In genomic region chr2:96514521-96514920, GRCh38 we compare ENCODE assay signal across 17 cellular contexts. TPM values are rescaled to one million over a fixed set of nuclear protein-coding genes. Genes with fewer than 3 reads are reported as not detected.
DNase-seq lines count a peak whose midpoint lies in the region; ATAC-seq and TF ChIP-seq lines count a peak whose summit lies in the region.
"Had no signal": no experiment of that assay in that cellular context is flagged by ENCODE, and none has a peak within 500 bp of the region (broad histone marks: within the 10 kb centered on the region; RNA-seq: fewer than 3 reads in every experiment).

No MANE protein-coding gene starts in this region.

- H3K27ac ChIP-seq in PC-3 (ENCODE audit: low read length) (no peak overlapping the region), endodermal cell (ENCODE audit: low read depth, low read length) (no peak overlapping the region), trophoblast cell (ENCODE audit: low read depth, low read length) (no peak overlapping the region)
- H3K27ac ChIP-seq: GM23248, PC-9 had no signal

- no peak overlapping the region for H3K14ac ChIP-seq in trophoblast cell (ENCODE audit: low read length)

- no peak overlapping the region for H3K4me3 Mint-ChIP-seq in endodermal cell
- H3K4me3 Mint-ChIP-seq: CD4-positive, alpha-beta memory T cell; HFFc6 had no signal

- H3K9me2 ChIP-seq in PC-3 (replicated peaks; ENCODE audit: low read length), result no peaks in the 10 kb centered on the region

- H2AFZ ChIP-seq in PC-3 (ENCODE audit: low read length) (no peak overlapping the region), trophoblast cell (ENCODE audit: insufficient read depth, low read length, poor library complexity) (no peak overlapping the region)
- H2AFZ ChIP-seq: GM23248, PC-9 had no signal

- peaks cover 23% of the 10 kb centered on the region for H3K27me3 Mint-ChIP-seq in endodermal cell (ENCODE audit: insufficient read depth)

- no peaks in the 10 kb centered on the region for H3K79me2 ChIP-seq in PC-3 (ENCODE audit: low read length)
- H3K79me2 ChIP-seq in trophoblast cell (ENCODE audit: control insufficient read depth, insufficient read depth, low read length, poor library complexity), result no peaks in the 10 kb centered on the region

- no TSS peak for BruUV-seq in PC-3 (replicated peaks; lab: Mats Ljungman, UMichigan)

- DNase-seq in D341Med (ENCODE audit: low spot score), result peak; percentile 5
- peak; percentile 46 for DNase-seq in PC-3
- peak; percentile 47 for DNase-seq in endodermal cell
- DNase-seq in trophoblast cell, result peak; percentile 84 to 90
- DNase-seq in stimulated activated CD4-positive, alpha-beta T cell treated with anti-CD3 and anti-CD28 coated beads, Interleukin-2, amount 100 ng/mL, for 48 hours, result no peak
- DNase-seq: BE2C; CD4-positive, alpha-beta memory T cell; GF-D8; GM23248; HFFc6; KG1; NCI-H1092; NCI-H1694 had no signal

- no peak overlapping the region for H2BK120ac ChIP-seq in trophoblast cell (ENCODE audit: insufficient read depth, low read length, poor library complexity)

- ATAC-seq in PC-3 (peak; percentile 55; the same call in 1 of the 2 replicates), GM19455 (IDR thresholded peaks at IDR 0.05; ENCODE audit: unreplicated experiment) (no peak), HG02885 (IDR thresholded peaks at IDR 0.05; ENCODE audit: poor library complexity, unreplicated experiment) (no peak)
- ATAC-seq: Right ventricle myocardium inferior had no signal

- no peak overlapping the region for H2BK5ac ChIP-seq in trophoblast cell (ENCODE audit: low read depth, low read length, poor library complexity)

- H3K4me1 ChIP-seq in PC-3 (ENCODE audit: insufficient read depth, low read length) (no peaks in the 10 kb centered on the region), endodermal cell (ENCODE audit: control insufficient read depth, insufficient read depth, low read length) (no peaks in the 10 kb centered on the region), trophoblast cell (ENCODE audit: control insufficient read depth in 1 of 2, insufficient read depth in 2 of 2, low read length in 2 of 2) (no peaks in the 10 kb centered on the region)
- H3K4me1 ChIP-seq: BE2C had no signal

- H2BK12ac ChIP-seq in trophoblast cell (ENCODE audit: low read length), result no peak overlapping the region

- H4K91ac ChIP-seq in trophoblast cell (ENCODE audit: low read depth, low read length), result no peak overlapping the region

- no peak overlapping the region for H3K23ac ChIP-seq in trophoblast cell (ENCODE audit: low read length)

- H3K18ac ChIP-seq in trophoblast cell (ENCODE audit: low read length), result no peak overlapping the region

- intact Hi-C loops in PC-3 (cut with micrococcal nuclease), result no loop called here

- H4K12ac ChIP-seq in trophoblast cell (ENCODE audit: low read depth, low read length), result no peak overlapping the region

- 88 to 90% methylated on average over 5 to 6 of the region's 6 CpGs for WGBS in endodermal cell (ENCODE audit: insufficient coverage in 1 of 2, insufficient read length in 1 of 2), 2 experiments
- WGBS in trophoblast cell (ENCODE audit: extremely low coverage, insufficient coverage, insufficient read length), result no CpG with 5 or more reads among the region's 6 CpGs

- no peaks in the 10 kb centered on the region for H3K79me1 ChIP-seq in trophoblast cell (ENCODE audit: low read length)

- H3K36me3 Mint-ChIP-seq in endodermal cell (ENCODE audit: low read depth), result no peaks in the 10 kb centered on the region
- H3K36me3 Mint-ChIP-seq: CD4-positive, alpha-beta memory T cell had no signal

- no peak overlapping the region for H4K8ac ChIP-seq in trophoblast cell (ENCODE audit: low read depth, low read length)

- POLR2A ChIA-PET in PC-3 (lab: Charles Lee; ENCODE audit: unreplicated experiment), result no interaction called here

- no peak overlapping the region for H3K4ac ChIP-seq in trophoblast cell (ENCODE audit: low read depth, low read length)

- H3K36me3 ChIP-seq in PC-3 (ENCODE audit: low read depth, low read length) (no peaks in the 10 kb centered on the region), endodermal cell (ENCODE audit: control insufficient read depth, insufficient read depth, low read length) (no peaks in the 10 kb centered on the region), trophoblast cell (ENCODE audit: control insufficient read depth in 1 of 2, insufficient read depth in 2 of 2, low read length in 2 of 2) (no peaks in the 10 kb centered on the region)
- H3K36me3 ChIP-seq: BE2C had no signal

- H3K27me3 ChIP-seq in PC-3 (ENCODE audit: low read length) (no peaks in the 10 kb centered on the region), endodermal cell (ENCODE audit: control insufficient read depth, insufficient read depth, low read length, poor library complexity, severe bottlenecking) (no peaks in the 10 kb centered on the region), trophoblast cell (ENCODE audit: insufficient read depth, low read length) (no peaks in the 10 kb centered on the region)
- H3K27me3 ChIP-seq: BE2C had no signal

- no peaks in the 10 kb centered on the region for H3K4me1 Mint-ChIP-seq in endodermal cell

- H3F3A ChIP-seq in PC-3 (ENCODE audit: low read length, unreplicated experiment), result no peaks in the 10 kb centered on the region

- no peak overlapping the region for H3K4me2 ChIP-seq in PC-3 (ENCODE audit: low read length)
- H3K4me2 ChIP-seq in trophoblast cell (ENCODE audit: low read length), result no peak overlapping the region
- H3K4me2 ChIP-seq: PC-9 had no signal

- peaks cover 5% of the 10 kb centered on the region; the same call in 1 of the 2 replicates for H3K9me3 ChIP-seq in PC-3 (ENCODE audit: low read length)
- peaks cover 12% of the 10 kb centered on the region for H3K9me3 ChIP-seq in endodermal cell (ENCODE audit: control insufficient read depth, low read length)
- H3K9me3 ChIP-seq in trophoblast cell (ENCODE audit: insufficient read depth, low read depth, low read length), result no peaks in the 10 kb centered on the region
- H3K9me3 ChIP-seq: BE2C had no signal

- H3K9ac ChIP-seq in PC-3 (ENCODE audit: low read length) (no peak overlapping the region), endodermal cell (ENCODE audit: extremely low read depth, low read length, poor library complexity, severe bottlenecking) (no peak overlapping the region), trophoblast cell (ENCODE audit: low read length) (no peak overlapping the region)
- H3K9ac ChIP-seq: GM23248 had no signal

- no peak overlapping the region for H3K4me3 ChIP-seq in PC-3 (ENCODE audit: low read length)
- H3K4me3 ChIP-seq in endodermal cell (ENCODE audit: low read length), result no peak overlapping the region
- no peak overlapping the region for H3K4me3 ChIP-seq in trophoblast cell (ENCODE audit: low read depth, low read length)
- H3K4me3 ChIP-seq: GM23248, PC-9 had no signal

- peaks cover 23% of the 10 kb centered on the region for H3K9me3 Mint-ChIP-seq in endodermal cell

- TF ChIP-seq CTCF in PC-3 (conservative IDR thresholded peaks at IDR 0.05; ENCODE audit: low read depth, low read length) (no peak), endodermal cell (conservative IDR thresholded peaks at IDR 0.05) (no peak)

- CTCF ChIA-PET in PC-3 (lab: Charles Lee), result no interaction called here

- no peaks in the 10 kb centered on the region for H4K20me1 ChIP-seq in PC-3 (ENCODE audit: low read length)

- H3K27ac Mint-ChIP-seq in endodermal cell, result no peak overlapping the region
- H3K27ac Mint-ChIP-seq: HFFc6 had no signal

- no peak overlapping the region for H2AK5ac ChIP-seq in trophoblast cell (ENCODE audit: low read length)

RNA-seq across cellular contexts. Expression of gene NEURL3, which starts 9.4 kb away (rescaled TPM):
- total RNA-seq in PC-3 (2014; rRNA removed), result 0.18 and 0.40 TPM in 2 replicates
- not detected for total RNA-seq in endodermal cell
- polyA plus RNA-seq in endodermal cell (2013, experiment 1 of 2), result not detected
- polyA plus RNA-seq in endodermal cell (2013, experiment 2 of 2), result not detected
- 0.47 and 0.51 TPM in 2 replicates for polyA plus RNA-seq in trophoblast cell (2013)
- total RNA-seq: GM23248, HFFc6 had no signal
- polyA plus RNA-seq: CD4-positive, alpha-beta memory T cell; GM23248 had no signal

RNA-seq across cellular contexts. Expression of gene ARID5A, which starts 22.0 kb away (rescaled TPM):
- 6.1 and 8.2 TPM in 2 replicates for total RNA-seq in PC-3 (2014; rRNA removed)
- total RNA-seq in endodermal cell, result 1 to 10 TPM; 1.8 to 3.5 TPM
- polyA plus RNA-seq in endodermal cell (2013, experiment 1 of 2), result 6.4 TPM
- polyA plus RNA-seq in endodermal cell (2013, experiment 2 of 2), result 6.9 TPM
- 1.3 and 1.4 TPM in 2 replicates for polyA plus RNA-seq in trophoblast cell (2013)

Comparison
In these comparisons a context has a peak if more than half of its experiments do, and no peak if none do; other contexts are left out.
1. DNase-seq: peak in D341Med (single experiment), PC-3 (single experiment), endodermal cell (single experiment) and trophoblast cell (2 of 2); none in stimulated activated CD4-positive, alpha-beta T cell treated with anti-CD3 and anti-CD28 coated beads, Interleukin-2, amount 100 ng/mL, for 48 hours (0 of 2).